22 cellular contexts compared by ENCODE assay signal in the genomic region with DNA sequence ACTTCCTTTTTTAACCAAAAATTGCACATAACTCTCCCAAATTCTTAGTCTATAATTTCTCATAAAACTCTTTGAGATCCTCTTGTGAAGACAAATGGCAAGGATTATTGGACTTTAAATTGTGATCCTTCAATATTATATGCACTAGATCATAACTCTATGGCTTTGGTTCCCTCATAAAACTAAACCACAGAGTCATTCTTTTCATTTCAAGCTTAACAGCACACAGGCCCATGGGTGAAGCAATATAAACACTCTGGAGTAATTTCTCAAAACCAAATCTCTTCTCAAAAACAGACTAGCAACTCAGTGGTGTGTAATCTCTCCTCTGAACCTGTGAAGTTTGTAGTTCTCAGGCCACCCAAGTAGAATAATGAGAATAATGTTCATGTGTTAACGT.
DNase-seq lines count a peak whose midpoint lies in the region; FAIRE-seq and TF ChIP-seq lines count a peak whose summit lies in the region.
"Had no signal": no experiment of that assay in that cellular context is flagged by ENCODE, and none has a peak within 500 bp of the region (broad histone marks: within the 10 kb centered on the region; RNA-seq: fewer than 3 reads in every experiment).

No MANE protein-coding gene starts in this region.

- peaks cover 14% of the 10 kb centered on the region for H3K4me1 Mint-ChIP-seq in astrocyte (ENCODE audit: low read depth, unreplicated experiment)
- H3K4me1 Mint-ChIP-seq: activated CD4-positive, alpha-beta memory T cell treated with anti-CD3 and anti-CD28 coated beads, Interleukin-2, amount 10 ng/mL, durations not matched to agents 7 days and 5 days had no signal

- TF ChIP-seq CTCF in astrocyte (IDR thresholded peaks at IDR 0.05; ENCODE audit: insufficient read depth, low read depth, low read length) (no peak), lower leg skin (IDR thresholded peaks at IDR 0.05) (no peak)

- H3K4me3 ChIP-seq in astrocyte (ENCODE audit: insufficient read depth, low read depth, low read length) (no peak overlapping the region), lower leg skin (ENCODE audit: low read depth, poor library complexity, severe bottlenecking) (no peak overlapping the region)
- H3K4me3 ChIP-seq: left ventricle myocardium inferior, mucosa of descending colon had no signal

- no peak overlapping the region for H3K4me2 ChIP-seq in astrocyte (ENCODE audit: low read length)

- no peak overlapping the region for H2AFZ ChIP-seq in astrocyte (ENCODE audit: low read depth, low read length)

- no peaks in the 10 kb centered on the region for H3K36me3 ChIP-seq in astrocyte (ENCODE audit: insufficient read depth, low read length)
- H3K36me3 ChIP-seq: left ventricle myocardium inferior had no signal

- H3K27me3 Mint-ChIP-seq in astrocyte (ENCODE audit: low read depth, unreplicated experiment): no peaks in the 10 kb centered on the region

- no peak overlapping the region for H3K27ac ChIP-seq in astrocyte (ENCODE audit: low read depth, low read length)
- H3K27ac ChIP-seq: left ventricle myocardium inferior had no signal

- H3K9ac ChIP-seq in astrocyte (ENCODE audit: low read length): no peak overlapping the region

- no peaks in the 10 kb centered on the region for H3K27me3 ChIP-seq in astrocyte (ENCODE audit: insufficient read depth, low read length)

- H3K4me3 Mint-ChIP-seq in astrocyte (ENCODE audit: unreplicated experiment): no peak overlapping the region
- H3K4me3 Mint-ChIP-seq: activated CD4-positive, alpha-beta memory T cell treated with anti-CD3 and anti-CD28 coated beads, Interleukin-2, amount 10 ng/mL, durations not matched to agents 7 days and 5 days had no signal

- no peaks in the 10 kb centered on the region for H3K36me3 Mint-ChIP-seq in astrocyte (ENCODE audit: low read depth, unreplicated experiment)

- H4K20me1 ChIP-seq in astrocyte (ENCODE audit: insufficient read depth, low read length): no peaks in the 10 kb centered on the region

- TF ChIP-seq POLR2A in lower leg skin (IDR thresholded peaks at IDR 0.05): no peak

- peak; percentile 37 for FAIRE-seq in astrocyte (lab: Jason Lieb, UNC)
- FAIRE-seq: A204.1, H54 had no signal

- intact Hi-C loops in lower leg skin (cut with DNase I; ENCODE audit: low total_unique reads): no loop called here

- no peaks in the 10 kb centered on the region for H3K4me1 ChIP-seq in astrocyte (ENCODE audit: insufficient read depth, low read length)
- H3K4me1 ChIP-seq: left ventricle myocardium inferior had no signal

- H3K9me3 Mint-ChIP-seq in astrocyte (ENCODE audit: unreplicated experiment): no peaks in the 10 kb centered on the region
- H3K9me3 Mint-ChIP-seq: activated CD4-positive, alpha-beta memory T cell treated with anti-CD3 and anti-CD28 coated beads, Interleukin-2, amount 10 ng/mL, durations not matched to agents 7 days and 5 days had no signal

- H3K79me2 ChIP-seq in astrocyte (ENCODE audit: insufficient read depth, low read length): no peaks in the 10 kb centered on the region

- 50 to 63% methylated on average over 1 of the region's 1 CpG for WGBS in lower leg skin, 2 donors

- peak overlapping the region; percentile 2 for H3K27ac Mint-ChIP-seq in astrocyte (ENCODE audit: unreplicated experiment)
- H3K27ac Mint-ChIP-seq: activated CD4-positive, alpha-beta memory T cell treated with anti-CD3 and anti-CD28 coated beads, Interleukin-2, amount 10 ng/mL, durations not matched to agents 7 days and 5 days had no signal

- peak; percentile 2 for DNase-seq in A172 (ENCODE audit: low spot score)
- DNase-seq in H4 (ENCODE audit: low spot score): peak; percentile 68
- peak; percentile 34 for DNase-seq in astrocyte (ENCODE audit: low read depth)
- peak; percentile 82 for DNase-seq in iris pigment epithelial cell (ENCODE audit: low read depth)
- DNase-seq in SIG-M5 treated with dmso at 0.1 percent for 504 hours (lab: John Stamatoyannopoulos, UW; ENCODE audit: unreplicated experiment): no peak
- DNase-seq in GDM1 (lab: John Stamatoyannopoulos, UW): no peak
- no peak for DNase-seq in COLO829 (ENCODE audit: low spot score)
- DNase-seq in lower leg skin (ENCODE audit: low spot score in 2 of 2): no peak
- DNase-seq: activated CD4-positive, alpha-beta memory T cell treated with anti-CD3 and anti-CD28 coated beads, Interleukin-2, amount 10 ng/mL, durations not matched to agents 7 days and 5 days; activated gamma-delta T cell treated with Interleukin-2 at 50 U/mL for 16 hours; activated T-cell treated with anti-CD3 and anti-CD28 coated beads for 4 hours; amygdala; caudate nucleus; effector memory CD4-positive, alpha-beta T cell; head of caudate nucleus; left ventricle myocardium inferior; mucosa of descending colon; NCI-H1417; NCI-H510A treated with DMSO at 0.1 percent for 48 hours; stimulated activated CD4-positive, alpha-beta T cell treated with anti-CD3 and anti-CD28 coated beads, Interleukin-12 subunit alpha, Interleukin-12 subunit beta, amount 100 ng/mL, for 4 hours had no signal

- no peaks in the 10 kb centered on the region for H3K9me3 ChIP-seq in astrocyte (ENCODE audit: insufficient read depth, low read depth, low read length)
- H3K9me3 ChIP-seq: left ventricle myocardium inferior, mucosa of descending colon had no signal

Comparison
In these comparisons a context has a peak if more than half of its experiments do, and no peak if none do; other contexts are left out.
1. DNase-seq: peak in A172 (single experiment), H4 (single experiment), astrocyte (single experiment) and iris pigment epithelial cell (single experiment); none in SIG-M5 treated with dmso at 0.1 percent for 504 hours (single experiment), GDM1 (single experiment), COLO829 (single experiment) and lower leg skin (0 of 2).